Comparison of ENCODE assay signal across 1 cellular context in the genomic region with DNA sequence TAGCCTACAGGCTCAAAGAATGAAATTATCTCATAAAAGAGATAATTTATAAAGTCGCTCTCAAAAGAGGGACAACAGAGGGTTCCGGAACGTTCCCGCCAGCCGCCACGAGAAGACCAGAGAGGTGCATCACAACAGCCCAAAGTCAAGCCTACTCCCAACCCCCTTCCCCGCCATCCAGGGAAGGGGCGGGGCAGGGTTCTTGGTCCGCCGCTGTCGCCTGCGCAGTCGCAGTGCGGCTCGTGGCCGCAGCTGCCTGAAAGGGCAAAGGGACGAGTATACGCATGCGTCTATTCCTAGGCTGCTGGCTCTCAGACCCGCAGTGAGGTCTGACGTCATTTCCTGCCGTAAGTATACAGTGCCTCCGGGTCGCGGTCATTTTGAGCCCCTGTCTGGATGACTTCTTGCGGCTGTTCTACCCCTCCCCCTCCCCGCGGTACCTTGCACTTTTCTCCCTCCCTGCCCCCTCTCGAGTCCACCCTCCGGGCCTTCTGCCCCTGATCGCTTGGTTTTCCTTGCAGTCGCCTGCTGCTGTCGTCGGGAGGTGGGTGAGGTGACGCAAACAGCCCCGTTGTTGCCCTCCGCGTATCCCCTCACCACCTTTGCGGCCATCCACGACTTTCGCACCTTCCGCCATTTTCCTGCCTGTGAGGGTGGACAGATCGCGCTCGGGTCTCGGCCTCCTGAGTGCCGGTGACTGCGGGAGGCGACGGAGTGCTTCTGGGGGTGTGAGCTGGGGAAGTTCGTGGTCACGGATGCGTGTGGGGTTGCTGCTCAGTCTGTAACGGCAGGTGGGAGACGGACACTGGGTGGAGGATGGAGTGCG.
TF ChIP-seq lines count a peak whose summit lies in the region.

A gene with protein sequence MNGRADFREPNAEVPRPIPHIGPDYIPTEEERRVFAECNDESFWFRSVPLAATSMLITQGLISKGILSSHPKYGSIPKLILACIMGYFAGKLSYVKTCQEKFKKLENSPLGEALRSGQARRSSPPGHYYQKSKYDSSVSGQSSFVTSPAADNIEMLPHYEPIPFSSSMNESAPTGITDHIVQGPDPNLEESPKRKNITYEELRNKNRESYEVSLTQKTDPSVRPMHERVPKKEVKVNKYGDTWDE (plus strand): TSS at position 383 of the 826 bp plus-strand sequence. CDS start 1,537 bp downstream, outside the sequence.

TF ChIP-seq in HepG2, 621 proteins besides CTCF, POLR2A, EP300 and RAD21 (continued from another document and continues in another):
- TF ChIP-seq, protein P1, sequence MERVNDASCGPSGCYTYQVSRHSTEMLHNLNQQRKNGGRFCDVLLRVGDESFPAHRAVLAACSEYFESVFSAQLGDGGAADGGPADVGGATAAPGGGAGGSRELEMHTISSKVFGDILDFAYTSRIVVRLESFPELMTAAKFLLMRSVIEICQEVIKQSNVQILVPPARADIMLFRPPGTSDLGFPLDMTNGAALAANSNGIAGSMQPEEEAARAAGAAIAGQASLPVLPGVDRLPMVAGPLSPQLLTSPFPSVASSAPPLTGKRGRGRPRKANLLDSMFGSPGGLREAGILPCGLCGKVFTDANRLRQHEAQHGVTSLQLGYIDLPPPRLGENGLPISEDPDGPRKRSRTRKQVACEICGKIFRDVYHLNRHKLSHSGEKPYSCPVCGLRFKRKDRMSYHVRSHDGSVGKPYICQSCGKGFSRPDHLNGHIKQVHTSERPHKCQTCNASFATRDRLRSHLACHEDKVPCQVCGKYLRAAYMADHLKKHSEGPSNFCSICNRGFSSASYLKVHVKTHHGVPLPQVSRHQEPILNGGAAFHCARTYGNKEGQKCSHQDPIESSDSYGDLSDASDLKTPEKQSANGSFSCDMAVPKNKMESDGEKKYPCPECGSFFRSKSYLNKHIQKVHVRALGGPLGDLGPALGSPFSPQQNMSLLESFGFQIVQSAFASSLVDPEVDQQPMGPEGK (CRISPR knock-in tag; IDR thresholded peaks at IDR 0.05): peak; percentile 5; the same call in 1 of the 2 replicates
- TF ChIP-seq ZNF629 (CRISPR knock-in tag; conservative IDR thresholded peaks at IDR 0.05) (no peak), ASH2L (IDR thresholded peaks at IDR 0.05; ENCODE audit: insufficient read length, low read depth, low read length) (peak; percentile 75), ZNF558 (CRISPR knock-in tag; IDR thresholded peaks at IDR 0.05; ENCODE audit: borderline replicate concordance) (0 out of 2 replicates have a peak, but pooled peaks have one; percentile 58), BCL6 (CRISPR knock-in tag; IDR thresholded peaks at IDR 0.05) (0 out of 2 replicates have a peak, but pooled peaks have one; percentile 17), ARHGAP35 (CRISPR knock-in tag; IDR thresholded peaks at IDR 0.05; ENCODE audit: borderline replicate concordance) (0 out of 2 replicates have a peak, but pooled peaks have one; percentile 39), ZNF350 (CRISPR knock-in tag; IDR thresholded peaks at IDR 0.05; ENCODE audit: borderline replicate concordance, low read depth) (0 out of 2 replicates have a peak, but pooled peaks have one; percentile 26), KDM2A (CRISPR knock-in tag; IDR thresholded peaks at IDR 0.05; ENCODE audit: borderline replicate concordance, low read depth) (peak; percentile 21; the same call in 1 of the 2 replicates), FOXC1 (CRISPR knock-in tag; IDR thresholded peaks at IDR 0.05; ENCODE audit: borderline replicate concordance) (peak; percentile 53; the same call in 1 of the 2 replicates), PTBP1 (IDR thresholded peaks at IDR 0.05; ENCODE audit: low read depth, low read length, poor library complexity, severe bottlenecking) (no peak), NFKB2 (CRISPR knock-in tag; IDR thresholded peaks at IDR 0.05; ENCODE audit: borderline replicate concordance) (no peak), ZFY (CRISPR knock-in tag; IDR thresholded peaks at IDR 0.05) (peak; percentile 72), ZBTB21 (CRISPR knock-in tag; IDR thresholded peaks at IDR 0.05) (peak; percentile 85), ZNF776 (CRISPR knock-in tag; IDR thresholded peaks at IDR 0.05) (no peak), DMAP1 (CRISPR knock-in tag; IDR thresholded peaks at IDR 0.05) (peak; percentile 46; the same call in 1 of the 2 replicates), ZC3H4 (CRISPR knock-in tag; IDR thresholded peaks at IDR 0.05; ENCODE audit: borderline replicate concordance) (0 out of 2 replicates have a peak, but pooled peaks have one; percentile 55), GATAD1 (CRISPR knock-in tag; IDR thresholded peaks at IDR 0.05) (peak; percentile 63; the same call in 1 of the 2 replicates), RBFOX2 (IDR thresholded peaks at IDR 0.05; ENCODE audit: low read depth, low read length) (peak; percentile 75), ZBTB38 (CRISPR knock-in tag; IDR thresholded peaks at IDR 0.05) (0 out of 2 replicates have a peak, but pooled peaks have one; percentile 38), NONO (IDR thresholded peaks at IDR 0.05) (no peak), NONO (CRISPR knock-in tag; conservative IDR thresholded peaks at IDR 0.05) (no peak), YEATS4 (CRISPR knock-in tag; IDR thresholded peaks at IDR 0.05; ENCODE audit: borderline replicate concordance) (peak; percentile 75), MIER2 (CRISPR knock-in tag; IDR thresholded peaks at IDR 0.05) (no peak), ZNF441 (CRISPR knock-in tag; IDR thresholded peaks at IDR 0.05; ENCODE audit: borderline replicate concordance) (0 out of 2 replicates have a peak, but pooled peaks have one; percentile 51), ZNF7 (CRISPR knock-in tag; IDR thresholded peaks at IDR 0.05) (no peak), ZNF263 (CRISPR knock-in tag; IDR thresholded peaks at IDR 0.05) (no peak), LCORL (IDR thresholded peaks at IDR 0.05) (no peak), LCORL (CRISPR knock-in tag; IDR thresholded peaks at IDR 0.05) (0 out of 2 replicates have a peak, but pooled peaks have one; percentile 29), YY1 (IDR thresholded peaks at IDR 0.05; ENCODE audit: insufficient read depth, insufficient replicate concordance, low read depth, low read length) (peak; percentile 85), FOSL1 (CRISPR knock-in tag; IDR thresholded peaks at IDR 0.05; ENCODE audit: borderline replicate concordance) (no peak), SALL1 (CRISPR knock-in tag; IDR thresholded peaks at IDR 0.05) (peak; percentile 53; the same call in 1 of the 2 replicates)
- TF ChIP-seq, protein P2, sequence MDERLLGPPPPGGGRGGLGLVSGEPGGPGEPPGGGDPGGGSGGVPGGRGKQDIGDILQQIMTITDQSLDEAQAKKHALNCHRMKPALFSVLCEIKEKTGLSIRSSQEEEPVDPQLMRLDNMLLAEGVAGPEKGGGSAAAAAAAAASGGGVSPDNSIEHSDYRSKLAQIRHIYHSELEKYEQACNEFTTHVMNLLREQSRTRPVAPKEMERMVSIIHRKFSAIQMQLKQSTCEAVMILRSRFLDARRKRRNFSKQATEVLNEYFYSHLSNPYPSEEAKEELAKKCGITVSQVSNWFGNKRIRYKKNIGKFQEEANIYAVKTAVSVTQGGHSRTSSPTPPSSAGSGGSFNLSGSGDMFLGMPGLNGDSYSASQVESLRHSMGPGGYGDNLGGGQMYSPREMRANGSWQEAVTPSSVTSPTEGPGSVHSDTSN (CRISPR knock-in tag; IDR thresholded peaks at IDR 0.05): no peak
- TF ChIP-seq, protein P3, sequence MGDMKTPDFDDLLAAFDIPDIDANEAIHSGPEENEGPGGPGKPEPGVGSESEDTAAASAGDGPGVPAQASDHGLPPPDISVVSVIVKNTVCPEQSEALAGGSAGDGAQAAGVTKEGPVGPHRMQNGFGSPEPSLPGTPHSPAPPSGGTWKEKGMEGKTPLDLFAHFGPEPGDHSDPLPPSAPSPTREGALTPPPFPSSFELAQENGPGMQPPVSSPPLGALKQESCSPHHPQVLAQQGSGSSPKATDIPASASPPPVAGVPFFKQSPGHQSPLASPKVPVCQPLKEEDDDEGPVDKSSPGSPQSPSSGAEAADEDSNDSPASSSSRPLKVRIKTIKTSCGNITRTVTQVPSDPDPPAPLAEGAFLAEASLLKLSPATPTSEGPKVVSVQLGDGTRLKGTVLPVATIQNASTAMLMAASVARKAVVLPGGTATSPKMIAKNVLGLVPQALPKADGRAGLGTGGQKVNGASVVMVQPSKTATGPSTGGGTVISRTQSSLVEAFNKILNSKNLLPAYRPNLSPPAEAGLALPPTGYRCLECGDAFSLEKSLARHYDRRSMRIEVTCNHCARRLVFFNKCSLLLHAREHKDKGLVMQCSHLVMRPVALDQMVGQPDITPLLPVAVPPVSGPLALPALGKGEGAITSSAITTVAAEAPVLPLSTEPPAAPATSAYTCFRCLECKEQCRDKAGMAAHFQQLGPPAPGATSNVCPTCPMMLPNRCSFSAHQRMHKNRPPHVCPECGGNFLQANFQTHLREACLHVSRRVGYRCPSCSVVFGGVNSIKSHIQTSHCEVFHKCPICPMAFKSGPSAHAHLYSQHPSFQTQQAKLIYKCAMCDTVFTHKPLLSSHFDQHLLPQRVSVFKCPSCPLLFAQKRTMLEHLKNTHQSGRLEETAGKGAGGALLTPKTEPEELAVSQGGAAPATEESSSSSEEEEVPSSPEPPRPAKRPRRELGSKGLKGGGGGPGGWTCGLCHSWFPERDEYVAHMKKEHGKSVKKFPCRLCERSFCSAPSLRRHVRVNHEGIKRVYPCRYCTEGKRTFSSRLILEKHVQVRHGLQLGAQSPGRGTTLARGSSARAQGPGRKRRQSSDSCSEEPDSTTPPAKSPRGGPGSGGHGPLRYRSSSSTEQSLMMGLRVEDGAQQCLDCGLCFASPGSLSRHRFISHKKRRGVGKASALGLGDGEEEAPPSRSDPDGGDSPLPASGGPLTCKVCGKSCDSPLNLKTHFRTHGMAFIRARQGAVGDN (CRISPR knock-in tag; IDR thresholded peaks at IDR 0.05): peak; percentile 81
- TF ChIP-seq, protein P4, sequence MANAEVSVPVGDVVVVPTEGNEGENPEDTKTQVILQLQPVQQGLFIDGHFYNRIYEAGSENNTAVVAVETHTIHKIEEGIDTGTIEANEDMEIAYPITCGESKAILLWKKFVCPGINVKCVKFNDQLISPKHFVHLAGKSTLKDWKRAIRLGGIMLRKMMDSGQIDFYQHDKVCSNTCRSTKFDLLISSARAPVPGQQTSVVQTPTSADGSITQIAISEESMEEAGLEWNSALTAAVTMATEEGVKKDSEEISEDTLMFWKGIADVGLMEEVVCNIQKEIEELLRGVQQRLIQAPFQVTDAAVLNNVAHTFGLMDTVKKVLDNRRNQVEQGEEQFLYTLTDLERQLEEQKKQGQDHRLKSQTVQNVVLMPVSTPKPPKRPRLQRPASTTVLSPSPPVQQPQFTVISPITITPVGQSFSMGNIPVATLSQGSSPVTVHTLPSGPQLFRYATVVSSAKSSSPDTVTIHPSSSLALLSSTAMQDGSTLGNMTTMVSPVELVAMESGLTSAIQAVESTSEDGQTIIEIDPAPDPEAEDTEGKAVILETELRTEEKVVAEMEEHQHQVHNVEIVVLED (CRISPR knock-in tag; IDR thresholded peaks at IDR 0.05; ENCODE audit: borderline replicate concordance): peak; percentile 48; the same call in 1 of the 2 replicates
- TF ChIP-seq, protein P5, sequence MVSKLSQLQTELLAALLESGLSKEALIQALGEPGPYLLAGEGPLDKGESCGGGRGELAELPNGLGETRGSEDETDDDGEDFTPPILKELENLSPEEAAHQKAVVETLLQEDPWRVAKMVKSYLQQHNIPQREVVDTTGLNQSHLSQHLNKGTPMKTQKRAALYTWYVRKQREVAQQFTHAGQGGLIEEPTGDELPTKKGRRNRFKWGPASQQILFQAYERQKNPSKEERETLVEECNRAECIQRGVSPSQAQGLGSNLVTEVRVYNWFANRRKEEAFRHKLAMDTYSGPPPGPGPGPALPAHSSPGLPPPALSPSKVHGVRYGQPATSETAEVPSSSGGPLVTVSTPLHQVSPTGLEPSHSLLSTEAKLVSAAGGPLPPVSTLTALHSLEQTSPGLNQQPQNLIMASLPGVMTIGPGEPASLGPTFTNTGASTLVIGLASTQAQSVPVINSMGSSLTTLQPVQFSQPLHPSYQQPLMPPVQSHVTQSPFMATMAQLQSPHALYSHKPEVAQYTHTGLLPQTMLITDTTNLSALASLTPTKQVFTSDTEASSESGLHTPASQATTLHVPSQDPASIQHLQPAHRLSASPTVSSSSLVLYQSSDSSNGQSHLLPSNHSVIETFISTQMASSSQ (IDR thresholded peaks at IDR 0.05; ENCODE audit: low read depth): no peak
- TF ChIP-seq, protein P5 (CRISPR knock-in tag; IDR thresholded peaks at IDR 0.05; ENCODE audit: borderline replicate concordance): peak; percentile 38; the same call in 1 of the 2 replicates
- TF ChIP-seq, protein P6, sequence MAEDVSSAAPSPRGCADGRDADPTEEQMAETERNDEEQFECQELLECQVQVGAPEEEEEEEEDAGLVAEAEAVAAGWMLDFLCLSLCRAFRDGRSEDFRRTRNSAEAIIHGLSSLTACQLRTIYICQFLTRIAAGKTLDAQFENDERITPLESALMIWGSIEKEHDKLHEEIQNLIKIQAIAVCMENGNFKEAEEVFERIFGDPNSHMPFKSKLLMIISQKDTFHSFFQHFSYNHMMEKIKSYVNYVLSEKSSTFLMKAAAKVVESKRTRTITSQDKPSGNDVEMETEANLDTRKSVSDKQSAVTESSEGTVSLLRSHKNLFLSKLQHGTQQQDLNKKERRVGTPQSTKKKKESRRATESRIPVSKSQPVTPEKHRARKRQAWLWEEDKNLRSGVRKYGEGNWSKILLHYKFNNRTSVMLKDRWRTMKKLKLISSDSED (CRISPR knock-in tag; IDR thresholded peaks at IDR 0.05): no peak
- TF ChIP-seq, protein P7, sequence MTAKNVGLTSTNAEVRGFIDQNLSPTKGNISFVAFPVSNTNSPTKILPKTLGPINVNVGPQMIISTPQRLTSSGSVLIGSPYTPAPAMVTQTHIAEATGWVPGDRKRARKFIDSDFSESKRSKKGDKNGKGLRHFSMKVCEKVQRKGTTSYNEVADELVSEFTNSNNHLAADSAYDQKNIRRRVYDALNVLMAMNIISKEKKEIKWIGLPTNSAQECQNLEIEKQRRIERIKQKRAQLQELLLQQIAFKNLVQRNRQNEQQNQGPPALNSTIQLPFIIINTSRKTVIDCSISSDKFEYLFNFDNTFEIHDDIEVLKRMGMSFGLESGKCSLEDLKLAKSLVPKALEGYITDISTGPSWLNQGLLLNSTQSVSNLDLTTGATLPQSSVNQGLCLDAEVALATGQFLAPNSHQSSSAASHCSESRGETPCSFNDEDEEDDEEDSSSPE (CRISPR knock-in tag; IDR thresholded peaks at IDR 0.05): peak; percentile 44; the same call in 1 of the 2 replicates
